ENCODE assay signal across 27 cellular contexts in genomic region chr11:121489823-121490222, GRCh38. TPM values are rescaled to one million over a fixed set of nuclear protein-coding genes. Genes with fewer than 3 reads are reported as not detected.
A peak's percentile ranks its signal among the peaks of the same experiment; 100 is the strongest.
DNase-seq lines count a peak whose midpoint lies in the region; ATAC-seq and TF ChIP-seq lines count a peak whose summit lies in the region.
"Had no signal": no experiment of that assay in that cellular context is flagged by ENCODE, and none has a peak within 500 bp of the region (broad histone marks: within the 10 kb centered on the region; RNA-seq: fewer than 3 reads in every experiment).

No MANE protein-coding gene starts in this region.

- peaks cover 72% of the 10 kb centered on the region for H3K4me1 Mint-ChIP-seq in activated naive CD8-positive, alpha-beta T cell (ENCODE audit: low read depth)
- peaks cover 56% of the 10 kb centered on the region for H3K4me1 Mint-ChIP-seq in activated naive CD8-positive, alpha-beta T cell treated with anti-CD3 and anti-CD28 coated beads, Interleukin-2, amount 50 U/mL, for 24 hours
- peaks cover 54% of the 10 kb centered on the region for H3K4me1 Mint-ChIP-seq in activated naive CD8-positive, alpha-beta T cell treated with anti-CD3 and anti-CD28 coated beads for 36 hours

- TF ChIP-seq POLR2A in gastrocnemius medialis (IDR thresholded peaks at IDR 0.05): no peak

- H3K79me2 ChIP-seq in Karpas-422 (ENCODE audit: low read length): peaks cover 30% of the 10 kb centered on the region

- H3K4me2 ChIP-seq in Karpas-422 (ENCODE audit: low read depth, low read length, poor library complexity, severe bottlenecking): no peak overlapping the region

- H3K4me3 Mint-ChIP-seq in activated naive CD8-positive, alpha-beta T cell: no peak overlapping the region
- H3K4me3 Mint-ChIP-seq in activated naive CD8-positive, alpha-beta T cell treated with anti-CD3 and anti-CD28 coated beads, Interleukin-2, amount 50 U/mL, for 24 hours: no peak overlapping the region
- no peak overlapping the region for H3K4me3 Mint-ChIP-seq in activated naive CD8-positive, alpha-beta T cell treated with anti-CD3 and anti-CD28 coated beads for 36 hours
- H3K4me3 Mint-ChIP-seq: activated CD4-positive, alpha-beta T cell treated with anti-CD3 and anti-CD28 coated beads, Interleukin-2, amount 10 ng/mL, durations not matched to agents 7 days and 5 days; endodermal cell; mesothelial cell of epicardium had no signal

- peaks cover 9% of the 10 kb centered on the region for H3K36me3 ChIP-seq in Karpas-422 (ENCODE audit: insufficient read depth, low read length)
- no peaks in the 10 kb centered on the region for H3K36me3 ChIP-seq in gastrocnemius medialis
- H3K36me3 ChIP-seq: gastroesophageal sphincter, left ventricle myocardium inferior had no signal

- no peak for TF ChIP-seq CTCF in gastrocnemius medialis (IDR thresholded peaks at IDR 0.05 in 4 of 5, conservative IDR thresholded peaks at IDR 0.05 in 1 of 5)

- DNase-seq in activated naive CD8-positive, alpha-beta T cell treated with anti-CD3 and anti-CD28 coated beads, Interleukin-2, amount 50 U/mL, for 24 hours: no peak
- no peak for DNase-seq in Karpas-422
- no peak for DNase-seq in activated naive CD8-positive, alpha-beta T cell treated with anti-CD3 and anti-CD28 coated beads for 36 hours
- no peak for DNase-seq in gastrocnemius medialis
- DNase-seq in SIG-M5 (lab: John Stamatoyannopoulos, UW): no peak
- DNase-seq: activated CD4-positive, alpha-beta T cell treated with anti-CD3 and anti-CD28 coated beads, Interleukin-2, amount 10 ng/mL, durations not matched to agents 7 days and 5 days; activated gamma-delta T cell treated with Interleukin-2 at 50 U/mL for 16 hours; aorta; caudate nucleus; endodermal cell; GDM1; GOT3; hypothalamus; KG1; left ventricle myocardium inferior; NCI-H1694; NCI-H2171 treated with DMSO at 0.1 percent for 48 hours; NCI-H524 treated with DMSO at 0.1 percent for 48 hours; NK-92 treated with Interleukin-12 subunit alpha and Interleukin-12 subunit beta, amount 100 ng/mL, for 24 hours; right lobe of liver; transverse colon had no signal

- peaks cover 29% of the 10 kb centered on the region for H3K36me3 Mint-ChIP-seq in activated naive CD8-positive, alpha-beta T cell
- peaks cover 51% of the 10 kb centered on the region for H3K36me3 Mint-ChIP-seq in activated naive CD8-positive, alpha-beta T cell treated with anti-CD3 and anti-CD28 coated beads, Interleukin-2, amount 50 U/mL, for 24 hours (ENCODE audit: low read depth)
- peaks cover 61% of the 10 kb centered on the region for H3K36me3 Mint-ChIP-seq in activated naive CD8-positive, alpha-beta T cell treated with anti-CD3 and anti-CD28 coated beads for 36 hours

- in situ Hi-C loops in gastrocnemius medialis (cut with MboI; ENCODE audit: low sequenced_read_pairs in 4 of 4): no loop called here

- H2AFZ ChIP-seq in Karpas-422 (ENCODE audit: low read length): no peak overlapping the region

- no peaks in the 10 kb centered on the region for H3K27me3 ChIP-seq in Karpas-422 (ENCODE audit: low read length)
- H3K27me3 ChIP-seq in gastrocnemius medialis: no peaks in the 10 kb centered on the region
- H3K27me3 ChIP-seq: gastroesophageal sphincter, right lobe of liver, transverse colon had no signal

- no peak for ATAC-seq in activated naive CD8-positive, alpha-beta T cell treated with anti-CD3 and anti-CD28 coated beads, Interleukin-2, amount 50 U/mL, for 24 hours
- peak; percentile 24 to 90 for ATAC-seq in gastrocnemius medialis
- ATAC-seq in HG03521 (IDR thresholded peaks at IDR 0.05; ENCODE audit: unreplicated experiment): no peak
- no peak for ATAC-seq in GM19455 (IDR thresholded peaks at IDR 0.05; ENCODE audit: unreplicated experiment)
- ATAC-seq: gastroesophageal sphincter, Panc1, right lobe of liver had no signal

- H4K20me1 ChIP-seq in Karpas-422 (ENCODE audit: insufficient read depth, low read depth, low read length): peaks cover 3% of the 10 kb centered on the region; the same call in 1 of the 2 replicates

- no peak overlapping the region for H3K9ac ChIP-seq in Karpas-422 (ENCODE audit: low read length)

- H3K9me3 ChIP-seq in Karpas-422 (ENCODE audit: low read length) (no peaks in the 10 kb centered on the region), gastrocnemius medialis (no peaks in the 10 kb centered on the region)
- H3K9me3 ChIP-seq: gastroesophageal sphincter, left ventricle myocardium inferior, right lobe of liver, transverse colon had no signal

- no peaks in the 10 kb centered on the region for H3K9me3 Mint-ChIP-seq in activated naive CD8-positive, alpha-beta T cell (ENCODE audit: low read depth)
- H3K9me3 Mint-ChIP-seq in activated naive CD8-positive, alpha-beta T cell treated with anti-CD3 and anti-CD28 coated beads, Interleukin-2, amount 50 U/mL, for 24 hours: no peaks in the 10 kb centered on the region
- no peaks in the 10 kb centered on the region for H3K9me3 Mint-ChIP-seq in activated naive CD8-positive, alpha-beta T cell treated with anti-CD3 and anti-CD28 coated beads for 36 hours
- H3K9me3 Mint-ChIP-seq: activated CD4-positive, alpha-beta T cell treated with anti-CD3 and anti-CD28 coated beads, Interleukin-2, amount 10 ng/mL, durations not matched to agents 7 days and 5 days; endodermal cell had no signal

- H3K4me1 ChIP-seq in Karpas-422 (ENCODE audit: low read length): peaks cover 75% of the 10 kb centered on the region
- H3K4me1 ChIP-seq in gastrocnemius medialis: no peaks in the 10 kb centered on the region
- H3K4me1 ChIP-seq: right lobe of liver, transverse colon had no signal

- intact Hi-C loops in gastrocnemius medialis (cut with DNase I; ENCODE audit: low total_unique reads): no loop called here

- H3K27me3 Mint-ChIP-seq in activated naive CD8-positive, alpha-beta T cell: no peaks in the 10 kb centered on the region
- no peaks in the 10 kb centered on the region for H3K27me3 Mint-ChIP-seq in activated naive CD8-positive, alpha-beta T cell treated with anti-CD3 and anti-CD28 coated beads, Interleukin-2, amount 50 U/mL, for 24 hours
- H3K27me3 Mint-ChIP-seq in activated naive CD8-positive, alpha-beta T cell treated with anti-CD3 and anti-CD28 coated beads for 36 hours: no peaks in the 10 kb centered on the region
- H3K27me3 Mint-ChIP-seq: activated CD4-positive, alpha-beta T cell treated with anti-CD3 and anti-CD28 coated beads, Interleukin-2, amount 10 ng/mL, durations not matched to agents 7 days and 5 days had no signal

- no peak overlapping the region for H3K4me3 ChIP-seq in Karpas-422 (ENCODE audit: low read length)
- no peak overlapping the region for H3K4me3 ChIP-seq in gastrocnemius medialis
- H3K4me3 ChIP-seq: gastroesophageal sphincter, left ventricle myocardium inferior, right lobe of liver, transverse colon had no signal

- H3K9me2 ChIP-seq in Karpas-422 (replicated peaks; ENCODE audit: insufficient read depth, low read length): no peaks in the 10 kb centered on the region

- H3K27ac ChIP-seq in Karpas-422 (ENCODE audit: low read length) (peak overlapping the region; percentile 40), gastrocnemius medialis (no peak overlapping the region)
- H3K27ac ChIP-seq: gastroesophageal sphincter, left ventricle myocardium inferior, right lobe of liver, transverse colon had no signal

- peak overlapping the region; percentile 70 for H3K27ac Mint-ChIP-seq in activated naive CD8-positive, alpha-beta T cell
- H3K27ac Mint-ChIP-seq in activated naive CD8-positive, alpha-beta T cell treated with anti-CD3 and anti-CD28 coated beads, Interleukin-2, amount 50 U/mL, for 24 hours: no peak overlapping the region
- peak overlapping the region; percentile 52 for H3K27ac Mint-ChIP-seq in activated naive CD8-positive, alpha-beta T cell treated with anti-CD3 and anti-CD28 coated beads for 36 hours
- H3K27ac Mint-ChIP-seq: activated CD4-positive, alpha-beta T cell treated with anti-CD3 and anti-CD28 coated beads, Interleukin-2, amount 10 ng/mL, durations not matched to agents 7 days and 5 days; endodermal cell; mesothelial cell of epicardium had no signal

RNA-seq across cellular contexts. Expression of gene SORL1, which starts 37.7 kb away (rescaled TPM):
- 197 and 232 TPM in 2 replicates for total RNA-seq in Karpas-422 (2014; rRNA removed; shearing (Covaris generic); ENCODE audit: low replicate concordance)
- 10 to 100 TPM; 47.5 to 47.9 TPM for total RNA-seq in activated naive CD8-positive, alpha-beta T cell treated with anti-CD3 and anti-CD28 coated beads for 36 hours
- 1 to 10 TPM in 3 of 4 donors, under 1 TPM in 1; 0.78 to 2.7 (median 2.3) TPM for total RNA-seq in gastrocnemius medialis

Comparison
In these comparisons a context has a peak if more than half of its experiments do, and no peak if none do; other contexts are left out.
1. ATAC-seq: peak in gastrocnemius medialis (2 of 2); none in activated naive CD8-positive, alpha-beta T cell treated with anti-CD3 and anti-CD28 coated beads, Interleukin-2, amount 50 U/mL, for 24 hours (single experiment), HG03521 (single experiment) and GM19455 (single experiment).
2. RNA of gene SORL1, which starts 37.7 kb away (total RNA-seq): 197 to 232 TPM in Karpas-422 and 47.5 to 47.9 TPM in activated naive CD8-positive, alpha-beta T cell treated with anti-CD3 and anti-CD28 coated beads for 36 hours; 0.78 to 2.7 TPM in gastrocnemius medialis; every median in the first group is over 10 times any median in the second.